Comparison of ENCODE assay signal across 1 cellular context in the genomic region with DNA sequence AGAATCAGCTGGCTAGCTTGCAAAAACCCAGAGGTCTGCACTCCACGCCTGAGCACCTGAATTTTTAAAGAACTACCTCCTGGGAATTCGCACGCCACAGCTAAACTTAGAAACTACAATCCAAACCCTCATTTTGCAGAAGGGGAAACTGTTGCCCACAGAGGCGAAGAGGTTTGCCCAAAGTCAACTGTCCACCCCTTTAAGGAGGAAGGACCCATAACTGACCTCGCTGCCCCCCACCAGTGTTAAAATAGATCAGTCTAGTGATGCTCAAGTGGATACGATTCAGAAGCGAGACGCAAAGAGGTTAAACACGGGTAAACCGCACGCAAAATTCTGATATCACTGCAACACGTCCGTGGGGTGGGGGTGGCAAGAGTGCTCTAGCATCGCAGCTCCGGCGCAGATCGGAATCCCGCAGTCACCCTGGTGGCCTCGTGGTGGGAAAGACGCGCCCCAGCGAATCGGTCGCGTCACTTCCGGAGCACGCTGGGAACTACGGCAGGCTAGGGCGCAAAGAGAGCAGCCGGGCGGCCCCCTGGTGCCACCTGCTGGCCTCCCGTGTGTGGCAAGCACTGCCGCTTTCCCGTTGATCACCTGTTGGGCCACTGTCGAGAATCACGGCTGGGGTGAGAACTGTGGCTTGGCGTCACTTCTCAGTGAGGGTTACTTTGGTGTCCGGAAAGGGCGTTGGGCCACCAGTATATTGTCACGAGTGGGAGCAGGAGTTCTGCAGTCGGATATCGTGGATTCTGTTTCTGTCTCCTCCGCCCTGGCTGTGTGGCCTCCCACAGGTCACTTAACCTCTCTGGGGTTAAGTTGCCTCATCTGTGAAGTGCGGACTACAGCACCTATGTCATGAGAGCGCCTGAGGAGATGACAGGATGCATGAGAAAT.
A peak's percentile ranks its signal among the peaks of the same experiment; 100 is the strongest.
TF ChIP-seq lines count a peak whose summit lies in the region.

Gene ALKBH2, minus strand, starts transcription at position 451 of the 897 bp plus-strand sequence. CDS start 686 bp downstream, outside the sequence.

TF ChIP-seq in SK-N-SH, 30 proteins besides CTCF, POLR2A, EP300 and RAD21 (continued from another document):
- TF ChIP-seq, protein P1, sequence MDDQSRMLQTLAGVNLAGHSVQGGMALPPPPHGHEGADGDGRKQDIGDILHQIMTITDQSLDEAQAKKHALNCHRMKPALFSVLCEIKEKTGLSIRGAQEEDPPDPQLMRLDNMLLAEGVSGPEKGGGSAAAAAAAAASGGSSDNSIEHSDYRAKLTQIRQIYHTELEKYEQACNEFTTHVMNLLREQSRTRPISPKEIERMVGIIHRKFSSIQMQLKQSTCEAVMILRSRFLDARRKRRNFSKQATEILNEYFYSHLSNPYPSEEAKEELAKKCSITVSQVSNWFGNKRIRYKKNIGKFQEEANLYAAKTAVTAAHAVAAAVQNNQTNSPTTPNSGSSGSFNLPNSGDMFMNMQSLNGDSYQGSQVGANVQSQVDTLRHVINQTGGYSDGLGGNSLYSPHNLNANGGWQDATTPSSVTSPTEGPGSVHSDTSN (IDR thresholded peaks at IDR 0.05) = 0 out of 2 replicates have a peak, but pooled peaks have one; percentile 5
- no peak for TF ChIP-seq NFIC (IDR thresholded peaks at IDR 0.05; ENCODE audit: borderline replicate concordance)
- TF ChIP-seq FOXJ3 (CRISPR knock-in tag; IDR thresholded peaks at IDR 0.05) = no peak
- TF ChIP-seq MXI1 (IDR thresholded peaks at IDR 0.05; ENCODE audit: low read depth, low read length) = peak; percentile 98
- TF ChIP-seq RXRA (IDR thresholded peaks at IDR 0.05; ENCODE audit: borderline replicate concordance, low read depth) = no peak; the same call in 1 of the 2 replicates
- peak; percentile 65; the same call in 1 of the 2 replicates for TF ChIP-seq RCOR1 (IDR thresholded peaks at IDR 0.05; ENCODE audit: low read length)
- TF ChIP-seq TAF1 (IDR thresholded peaks at IDR 0.05; ENCODE audit: borderline replicate concordance, low read depth, low read length) = peak; percentile 73
- TF ChIP-seq JUND (IDR thresholded peaks at IDR 0.05) = no peak
- no peak for TF ChIP-seq TEAD4 (IDR thresholded peaks at IDR 0.05; ENCODE audit: borderline replicate concordance, insufficient read depth)
- TF ChIP-seq GATA2 (CRISPR knock-in tag; IDR thresholded peaks at IDR 0.05) = no peak
- TF ChIP-seq FOSL2 (IDR thresholded peaks at IDR 0.05; ENCODE audit: borderline replicate concordance, low read depth) = no peak
- TF ChIP-seq ELF1 (IDR thresholded peaks at IDR 0.05) = no peak
- TF ChIP-seq, protein P2, sequence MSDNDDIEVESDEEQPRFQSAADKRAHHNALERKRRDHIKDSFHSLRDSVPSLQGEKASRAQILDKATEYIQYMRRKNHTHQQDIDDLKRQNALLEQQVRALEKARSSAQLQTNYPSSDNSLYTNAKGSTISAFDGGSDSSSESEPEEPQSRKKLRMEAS (IDR thresholded peaks at IDR 0.05; ENCODE audit: low read depth) = peak; percentile 100
- TF ChIP-seq TCF12 (IDR thresholded peaks at IDR 0.05) = peak; percentile 25; the same call in 1 of the 2 replicates
- TF ChIP-seq, protein P3, sequence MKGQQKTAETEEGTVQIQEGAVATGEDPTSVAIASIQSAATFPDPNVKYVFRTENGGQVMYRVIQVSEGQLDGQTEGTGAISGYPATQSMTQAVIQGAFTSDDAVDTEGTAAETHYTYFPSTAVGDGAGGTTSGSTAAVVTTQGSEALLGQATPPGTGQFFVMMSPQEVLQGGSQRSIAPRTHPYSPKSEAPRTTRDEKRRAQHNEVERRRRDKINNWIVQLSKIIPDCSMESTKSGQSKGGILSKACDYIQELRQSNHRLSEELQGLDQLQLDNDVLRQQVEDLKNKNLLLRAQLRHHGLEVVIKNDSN (IDR thresholded peaks at IDR 0.05; ENCODE audit: borderline replicate concordance, low read depth) = peak; percentile 45; the same call in 1 of the 2 replicates
- peak; percentile 85 for TF ChIP-seq GABPA (IDR thresholded peaks at IDR 0.05; ENCODE audit: low read depth)
- no peak for TF ChIP-seq REST (IDR thresholded peaks at IDR 0.05; ENCODE audit: low read depth, low read length)
- peak; percentile 95 for TF ChIP-seq SIN3A (IDR thresholded peaks at IDR 0.05; ENCODE audit: borderline replicate concordance, low read depth, low read length)
- TF ChIP-seq CHD2 (IDR thresholded peaks at IDR 0.05; ENCODE audit: low read length, partially characterized antibody) = peak; percentile 94
- TF ChIP-seq SMC3 (IDR thresholded peaks at IDR 0.05; ENCODE audit: low read depth, low read length) = peak; percentile 76
- TF ChIP-seq POLR2AphosphoS5 (IDR thresholded peaks at IDR 0.05; ENCODE audit: low read depth, low read length) = peak; percentile 89
- no peak for TF ChIP-seq FOXM1 (IDR thresholded peaks at IDR 0.05; ENCODE audit: low read depth)
- no peak for TF ChIP-seq EZH2phosphoT487 (IDR thresholded peaks at IDR 0.05; ENCODE audit: borderline replicate concordance, low read depth)
- no peak for TF ChIP-seq MEF2A (IDR thresholded peaks at IDR 0.05; ENCODE audit: borderline replicate concordance, low read depth)
- TF ChIP-seq NRF1 (IDR thresholded peaks at IDR 0.05; ENCODE audit: low read depth, low read length) = no peak
- no peak for TF ChIP-seq RFX5 (IDR thresholded peaks at IDR 0.05; ENCODE audit: low read length)
- TF ChIP-seq, protein P4, sequence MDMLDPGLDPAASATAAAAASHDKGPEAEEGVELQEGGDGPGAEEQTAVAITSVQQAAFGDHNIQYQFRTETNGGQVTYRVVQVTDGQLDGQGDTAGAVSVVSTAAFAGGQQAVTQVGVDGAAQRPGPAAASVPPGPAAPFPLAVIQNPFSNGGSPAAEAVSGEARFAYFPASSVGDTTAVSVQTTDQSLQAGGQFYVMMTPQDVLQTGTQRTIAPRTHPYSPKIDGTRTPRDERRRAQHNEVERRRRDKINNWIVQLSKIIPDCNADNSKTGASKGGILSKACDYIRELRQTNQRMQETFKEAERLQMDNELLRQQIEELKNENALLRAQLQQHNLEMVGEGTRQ (IDR thresholded peaks at IDR 0.05; ENCODE audit: borderline replicate concordance, low read depth, low read length) = no peak
